In genomic region chr2:66584011-66584410, GRCh38 we compare ENCODE assay signal across 30 cellular contexts.
DNase-seq lines count a peak whose midpoint lies in the region; ATAC-seq and TF ChIP-seq lines count a peak whose summit lies in the region.
"Had no signal": no experiment of that assay in that cellular context is flagged by ENCODE, and none has a peak within 500 bp of the region (broad histone marks: within the 10 kb centered on the region; RNA-seq: fewer than 3 reads in every experiment).

No MANE protein-coding gene starts in this region.

- H3K79me2 ChIP-seq in OCI-LY1 (ENCODE audit: insufficient read depth, low read length) (no peaks in the 10 kb centered on the region), fibroblast of lung (ENCODE audit: control insufficient read depth, insufficient read depth, low read length) (peaks cover 7% of the 10 kb centered on the region)

- no peaks in the 10 kb centered on the region for H3K9me2 ChIP-seq in OCI-LY1 (ENCODE audit: low read depth, low read length)

- H3K9ac ChIP-seq in OCI-LY1 (ENCODE audit: low read length), result peak overlapping the region; percentile 20; the same call in 1 of the 2 replicates
- H3K9ac ChIP-seq in fibroblast of lung (ENCODE audit: insufficient read depth, low read length), result peak overlapping the region; percentile 8
- H3K9ac ChIP-seq in mucosa of stomach (ENCODE audit: low read length), result peak overlapping the region; percentile 7
- peak overlapping the region; percentile 94 to 96 for H3K9ac ChIP-seq in stomach smooth muscle (ENCODE audit: low read length in 2 of 2)
- H3K9ac ChIP-seq: KMS-11 had no signal

- TF ChIP-seq CTCF in OCI-LY1 (IDR thresholded peaks at IDR 0.05; ENCODE audit: low read length) (no peak), fibroblast of lung (conservative IDR thresholded peaks at IDR 0.05 in 1 of 2, IDR thresholded peaks at IDR 0.05 in 1 of 2; ENCODE audit: low read depth in 1 of 2, low read length in 2 of 2) (no peak), mucosa of descending colon (IDR thresholded peaks at IDR 0.05) (no peak)

- peak overlapping the region; percentile 57 for H3K4me2 ChIP-seq in OCI-LY1 (ENCODE audit: low read length)
- peak overlapping the region; percentile 99 for H3K4me2 ChIP-seq in fibroblast of lung (ENCODE audit: extremely low read depth, insufficient read depth, low read length)
- H3K4me2 ChIP-seq: KMS-11 had no signal

- H3K36me3 ChIP-seq in OCI-LY1 (ENCODE audit: insufficient read depth, low read length), result no peaks in the 10 kb centered on the region
- no peaks in the 10 kb centered on the region for H3K36me3 ChIP-seq in fibroblast of lung (ENCODE audit: control insufficient read depth, insufficient read depth, low read length)
- no peaks in the 10 kb centered on the region for H3K36me3 ChIP-seq in mucosa of stomach (ENCODE audit: control insufficient read depth, insufficient read depth, low read length)
- no peaks in the 10 kb centered on the region for H3K36me3 ChIP-seq in stomach smooth muscle (ENCODE audit: control insufficient read depth in 2 of 2, insufficient read depth in 2 of 2, low read length in 2 of 2)
- H3K36me3 ChIP-seq in mucosa of descending colon (ENCODE audit: low read depth), result no peaks in the 10 kb centered on the region
- H3K36me3 ChIP-seq: left ventricle myocardium inferior, thyroid gland had no signal

- H4K20me1 ChIP-seq in OCI-LY1 (ENCODE audit: insufficient read depth, low read length), result no peaks in the 10 kb centered on the region
- no peaks in the 10 kb centered on the region for H4K20me1 ChIP-seq in fibroblast of lung (ENCODE audit: control insufficient read depth, extremely low read depth, insufficient read depth, low read length)

- ATAC-seq in HG03457 (IDR thresholded peaks at IDR 0.05; ENCODE audit: unreplicated experiment) (no peak), mucosa of descending colon (no peak), GM18873 (IDR thresholded peaks at IDR 0.05; ENCODE audit: low FRiP score, unreplicated experiment) (no peak), HG02642 (IDR thresholded peaks at IDR 0.05; ENCODE audit: poor library complexity, unreplicated experiment) (no peak)
- ATAC-seq: activated CD8-positive, alpha-beta T cell treated with anti-CD3 and anti-CD28 coated beads for 36 hours; activated T-helper 17 cell treated with anti-CD3 and anti-CD28 coated beads, Interleukin-2, amount 50 U/mL, for 72 hours; Panc1; stimulated activated naive CD8-positive, alpha-beta T cell treated with anti-CD3 and anti-CD28 coated beads, Interleukin-15, amount 100 ng/mL, for 72 hours had no signal

- H3K27me3 ChIP-seq in OCI-LY1 (ENCODE audit: insufficient read depth, low read length), result no peaks in the 10 kb centered on the region
- no peaks in the 10 kb centered on the region for H3K27me3 ChIP-seq in fibroblast of lung (ENCODE audit: control insufficient read depth, insufficient read depth, low read length)
- peaks cover 16% of the 10 kb centered on the region for H3K27me3 ChIP-seq in mucosa of stomach (ENCODE audit: control insufficient read depth, insufficient read depth, low read length)
- H3K27me3 ChIP-seq in stomach smooth muscle (ENCODE audit: control insufficient read depth in 1 of 2, insufficient read depth in 2 of 2, low read length in 2 of 2), result peaks cover 0 to 2% of the 10 kb centered on the region in 2 donors

- H3K4me3 ChIP-seq in OCI-LY1 (ENCODE audit: low read depth, low read length, poor library complexity, severe bottlenecking) (peak overlapping the region; percentile 38), fibroblast of lung (replicated peaks in 1 of 4; ENCODE audit: control extremely low read depth in 1 of 4, insufficient read depth in 1 of 4, low read depth in 3 of 4, low read length in 4 of 4) (peak overlapping the region in 3 of 4 experiments; percentile 31 to 65 (median 40)), mucosa of stomach (ENCODE audit: low read length) (no peak overlapping the region), stomach smooth muscle (ENCODE audit: low read length in 2 of 2) (peak overlapping the region; percentile 71 to 84), mucosa of descending colon (no peak overlapping the region)
- H3K4me3 ChIP-seq: dorsolateral prefrontal cortex, left ventricle myocardium inferior, thyroid gland had no signal

- intact Hi-C loops in mucosa of descending colon (cut with DNase I, micrococcal nuclease), result no loop called here

- DNase-seq in fibroblast of lung (ENCODE audit: low read depth in 2 of 2) (peak in 1 of 2 donors; percentile 47), mucosa of descending colon (no peak)
- DNase-seq: ACHN; activated CD8-positive, alpha-beta T cell treated with anti-CD3 and anti-CD28 coated beads for 36 hours; activated naive CD4-positive, alpha-beta T cell treated with anti-CD3 and anti-CD28 coated beads, Interleukin-2, amount 10 ng/mL, durations not matched to agents 7 days and 5 days; CD4-positive, alpha-beta memory T cell; GOT3; HFFc6; left ventricle myocardium inferior; midbrain; MM.1S; NCI-H1417 treated with DMSO at 0.1 percent for 48 hours; NCI-H2081; NCI-H226; NCI-H526 treated with DMSO at 0.1 percent for 48 hours; SHP77; stimulated activated CD4-positive, alpha-beta T cell treated with anti-CD3 and anti-CD28 coated beads, Interleukin-2, amount 100 ng/mL, for 24 hours; stimulated activated CD8-positive, alpha-beta memory T cell treated with anti-CD3 and anti-CD28 coated beads, Interleukin-4, amount 100 ng/mL, for 48 hours; stimulated activated naive CD8-positive, alpha-beta T cell treated with anti-CD3 and anti-CD28 coated beads, Interleukin-15, amount 100 ng/mL, for 72 hours; thyroid gland had no signal

- H3K4me1 ChIP-seq in OCI-LY1 (ENCODE audit: insufficient read depth, low read length, severe bottlenecking) (peaks cover 19% of the 10 kb centered on the region), fibroblast of lung (ENCODE audit: control insufficient read depth, extremely low read depth, insufficient read depth, low read length) (peaks cover 8% of the 10 kb centered on the region), mucosa of stomach (ENCODE audit: control insufficient read depth, insufficient read depth, low read length) (peaks cover 18% of the 10 kb centered on the region), stomach smooth muscle (ENCODE audit: control insufficient read depth, insufficient read depth, low read length) (peaks cover 16% of the 10 kb centered on the region), mucosa of descending colon (ENCODE audit: low read depth) (no peaks in the 10 kb centered on the region)

- H3K9me3 ChIP-seq in OCI-LY1 (ENCODE audit: low read length) (no peaks in the 10 kb centered on the region), fibroblast of lung (ENCODE audit: control insufficient read depth, insufficient read depth, low read depth, low read length) (no peaks in the 10 kb centered on the region), mucosa of stomach (ENCODE audit: control insufficient read depth, low read length) (no peaks in the 10 kb centered on the region), stomach smooth muscle (ENCODE audit: control insufficient read depth in 2 of 2, low read length in 2 of 2) (no peaks in the 10 kb centered on the region), mucosa of descending colon (no peaks in the 10 kb centered on the region)
- H3K9me3 ChIP-seq: left ventricle myocardium inferior, thyroid gland had no signal

- H2AFZ ChIP-seq in OCI-LY1 (ENCODE audit: low read length) (no peak overlapping the region), fibroblast of lung (ENCODE audit: low read length) (peak overlapping the region; percentile 20)

- H3F3A ChIP-seq in OCI-LY1 (ENCODE audit: insufficient read depth, low read length), result no peaks in the 10 kb centered on the region

- H3K27ac ChIP-seq in OCI-LY1 (ENCODE audit: low read depth, low read length, poor library complexity, severe bottlenecking) (peak overlapping the region; percentile 40), fibroblast of lung (ENCODE audit: insufficient read depth, low read length) (peak overlapping the region; percentile 38), stomach smooth muscle (ENCODE audit: low read length) (peak overlapping the region; percentile 100)
- H3K27ac ChIP-seq: KMS-11, left ventricle myocardium inferior had no signal

Comparison
In these comparisons a context has a peak if more than half of its experiments do, and no peak if none do; other contexts are left out.
1. H3K27ac ChIP-seq: peak in every context shown above with its lines; median percentile 100 in stomach smooth muscle; 40 in OCI-LY1; 38 in fibroblast of lung.
2. H3K4me3 ChIP-seq: peak in OCI-LY1 (single experiment), fibroblast of lung (3 of 4) and stomach smooth muscle (2 of 2); none in mucosa of stomach (single experiment) and mucosa of descending colon (single experiment).
3. H3K9ac ChIP-seq: peak in every context shown above with its lines; median percentile 95 in stomach smooth muscle; 20 in OCI-LY1; 8 in fibroblast of lung; 7 in mucosa of stomach.